9 cellular contexts compared by ENCODE assay signal in the genomic region with DNA sequence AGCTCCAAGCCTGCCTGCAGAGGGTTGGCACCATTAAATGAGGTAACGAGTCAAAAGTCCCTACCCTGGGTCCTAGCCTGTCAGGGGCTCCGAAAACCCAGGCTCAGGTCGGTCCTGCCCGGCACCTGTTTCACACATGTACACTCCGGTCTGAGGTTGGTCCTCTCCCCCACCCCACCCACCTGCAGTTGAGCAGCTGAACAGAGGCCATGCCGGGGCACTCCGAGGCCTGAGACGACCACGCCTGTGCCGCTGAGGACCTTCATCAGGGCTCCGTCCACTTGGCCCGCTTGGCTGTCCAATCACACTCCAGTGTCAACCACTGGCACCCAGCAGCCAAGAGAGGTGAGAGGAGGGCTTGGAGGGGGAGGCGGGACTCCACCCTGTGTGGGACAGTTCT. TPM values are rescaled to one million over a fixed set of nuclear protein-coding genes. Genes with fewer than 3 reads are reported as not detected.
DNase-seq lines count a peak whose midpoint lies in the region; ATAC-seq lines count a peak whose summit lies in the region.
"Had no signal": no experiment of that assay in that cellular context is flagged by ENCODE, and none has a peak within 500 bp of the region (broad histone marks: within the 10 kb centered on the region; RNA-seq: fewer than 3 reads in every experiment).

No MANE protein-coding gene starts in this region.

- peak overlapping the region; percentile 26 for H3K27ac Mint-ChIP-seq in stimulated activated naive CD8-positive, alpha-beta T cell treated with anti-CD3 and anti-CD28 coated beads, Interleukin-15, Interleukin-2, amounts not matched to agents 100 ng/mL and 50 ng/mL, for 24 hours
- no peak overlapping the region for H3K27ac Mint-ChIP-seq in activated CD8-positive, alpha-beta T cell treated with anti-CD3 and anti-CD28 coated beads, Interleukin-2, amount 10 ng/mL, durations not matched to agents 7 days and 5 days

- no peaks in the 10 kb centered on the region for H3K27me3 ChIP-seq in iPS-15b (ENCODE audit: control insufficient read depth, insufficient read depth, low read length)

- H3K9ac ChIP-seq in iPS-15b (ENCODE audit: low read depth, low read length): no peak overlapping the region

- H3K9me3 ChIP-seq in iPS-15b (ENCODE audit: control insufficient read depth, insufficient read depth, low read length): no peaks in the 10 kb centered on the region

- H3K4me3 Mint-ChIP-seq in stimulated activated naive CD8-positive, alpha-beta T cell treated with anti-CD3 and anti-CD28 coated beads, Interleukin-15, Interleukin-2, amounts not matched to agents 100 ng/mL and 50 ng/mL, for 24 hours: peak overlapping the region; percentile 91
- peak overlapping the region; percentile 91 for H3K4me3 Mint-ChIP-seq in activated CD8-positive, alpha-beta T cell treated with anti-CD3 and anti-CD28 coated beads, Interleukin-2, amount 10 ng/mL, durations not matched to agents 7 days and 5 days

- H3K9me3 Mint-ChIP-seq in stimulated activated naive CD8-positive, alpha-beta T cell treated with anti-CD3 and anti-CD28 coated beads, Interleukin-15, Interleukin-2, amounts not matched to agents 100 ng/mL and 50 ng/mL, for 24 hours: no peaks in the 10 kb centered on the region
- no peaks in the 10 kb centered on the region for H3K9me3 Mint-ChIP-seq in activated CD8-positive, alpha-beta T cell treated with anti-CD3 and anti-CD28 coated beads, Interleukin-2, amount 10 ng/mL, durations not matched to agents 7 days and 5 days (ENCODE audit: insufficient read depth)

- DNase-seq in stimulated activated naive CD8-positive, alpha-beta T cell treated with anti-CD3 and anti-CD28 coated beads, Interleukin-15, Interleukin-2, amounts not matched to agents 100 U/mL and 50 U/mL, for 24 hours: no peak
- DNase-seq in activated CD8-positive, alpha-beta T cell treated with anti-CD3 and anti-CD28 coated beads, Interleukin-2, amount 10 ng/mL, durations not matched to agents 7 days and 5 days: no peak
- DNase-seq in midbrain (lab: John Stamatoyannopoulos, UW): no peak
- no peak for DNase-seq in NCI-H1417 (lab: John Stamatoyannopoulos, UW)

- H3K4me1 ChIP-seq in iPS-15b (ENCODE audit: control insufficient read depth, insufficient read depth, low read length): no peaks in the 10 kb centered on the region

- ATAC-seq in stimulated activated naive CD8-positive, alpha-beta T cell treated with anti-CD3 and anti-CD28 coated beads, Interleukin-15, Interleukin-2, amounts not matched to agents 100 U/mL and 50 U/mL, for 24 hours: no peak
- ATAC-seq in activated CD8-positive, alpha-beta T cell treated with anti-CD3 and anti-CD28 coated beads, Interleukin-2, amount 10 ng/mL, durations not matched to agents 7 days and 5 days: no peak
- ATAC-seq in GM18909 (IDR thresholded peaks at IDR 0.05; ENCODE audit: poor library complexity, unreplicated experiment) (no peak), GM18867 (IDR thresholded peaks at IDR 0.05; ENCODE audit: unreplicated experiment) (no peak)

- CTCF ChIA-PET in activated CD8-positive, alpha-beta T cell treated with anti-CD3 and anti-CD28 coated beads, Interleukin-2, amount 10 ng/mL, durations not matched to agents 7 days and 5 days (lab: Charles Lee): interaction anchor here (1.1 to 5.1 kb wide), 2 partner anchors 20 to 98 kb away, joined by 3 to 72 read pairs; a partner anchor contains a TSS

- peaks cover 8% of the 10 kb centered on the region for H3K4me1 Mint-ChIP-seq in stimulated activated naive CD8-positive, alpha-beta T cell treated with anti-CD3 and anti-CD28 coated beads, Interleukin-15, Interleukin-2, amounts not matched to agents 100 ng/mL and 50 ng/mL, for 24 hours (ENCODE audit: low read depth)
- peaks cover 18% of the 10 kb centered on the region for H3K4me1 Mint-ChIP-seq in activated CD8-positive, alpha-beta T cell treated with anti-CD3 and anti-CD28 coated beads, Interleukin-2, amount 10 ng/mL, durations not matched to agents 7 days and 5 days (ENCODE audit: low read depth)

- POLR2A ChIA-PET in activated CD8-positive, alpha-beta T cell treated with anti-CD3 and anti-CD28 coated beads, Interleukin-2, amount 10 ng/mL, durations not matched to agents 7 days and 5 days (lab: Charles Lee): interaction anchor here (0.9 to 3.0 kb wide), 2 partner anchors 14 to 100 kb away, joined by 5 to 9 read pairs; a partner anchor contains a TSS

- H3K4me3 ChIP-seq in iPS-15b (ENCODE audit: low read depth, low read length): peak overlapping the region; percentile 98

- no peaks in the 10 kb centered on the region for H3K27me3 Mint-ChIP-seq in stimulated activated naive CD8-positive, alpha-beta T cell treated with anti-CD3 and anti-CD28 coated beads, Interleukin-15, Interleukin-2, amounts not matched to agents 100 ng/mL and 50 ng/mL, for 24 hours
- H3K27me3 Mint-ChIP-seq in activated CD8-positive, alpha-beta T cell treated with anti-CD3 and anti-CD28 coated beads, Interleukin-2, amount 10 ng/mL, durations not matched to agents 7 days and 5 days (ENCODE audit: low read depth): no peaks in the 10 kb centered on the region

- peaks cover 12% of the 10 kb centered on the region for H3K36me3 Mint-ChIP-seq in stimulated activated naive CD8-positive, alpha-beta T cell treated with anti-CD3 and anti-CD28 coated beads, Interleukin-15, Interleukin-2, amounts not matched to agents 100 ng/mL and 50 ng/mL, for 24 hours (ENCODE audit: low read depth)
- peaks cover 8% of the 10 kb centered on the region for H3K36me3 Mint-ChIP-seq in activated CD8-positive, alpha-beta T cell treated with anti-CD3 and anti-CD28 coated beads, Interleukin-2, amount 10 ng/mL, durations not matched to agents 7 days and 5 days (ENCODE audit: low read depth)

- peaks cover 24% of the 10 kb centered on the region for H3K36me3 ChIP-seq in iPS-15b (ENCODE audit: control insufficient read depth, insufficient read depth, low read length)

RNA-seq across cellular contexts. Expression of a gene that starts 1.6 kb away (rescaled TPM):
- total RNA-seq in activated CD8-positive, alpha-beta T cell treated with anti-CD3 and anti-CD28 coated beads, Interleukin-2, amount 10 ng/mL, durations not matched to agents 7 days and 5 days: 10 to 100 TPM; 45.3 to 49.4 TPM

RNA-seq across cellular contexts. Expression of a gene that starts 25.0 kb away (rescaled TPM):
- 100 to 1,000 TPM; 142 to 145 TPM for total RNA-seq in activated CD8-positive, alpha-beta T cell treated with anti-CD3 and anti-CD28 coated beads, Interleukin-2, amount 10 ng/mL, durations not matched to agents 7 days and 5 days

RNA-seq across cellular contexts. Expression of a gene that starts 42.2 kb away (rescaled TPM):
- not detected for total RNA-seq in activated CD8-positive, alpha-beta T cell treated with anti-CD3 and anti-CD28 coated beads, Interleukin-2, amount 10 ng/mL, durations not matched to agents 7 days and 5 days
- total RNA-seq: esophagus mucosa had no signal

RNA-seq across cellular contexts. Expression of a gene that starts 42.7 kb away (rescaled TPM):
- total RNA-seq in activated CD8-positive, alpha-beta T cell treated with anti-CD3 and anti-CD28 coated beads, Interleukin-2, amount 10 ng/mL, durations not matched to agents 7 days and 5 days: 10 to 100 TPM; 20.4 to 26.0 TPM
